ENCODE assay signal across 11 cellular contexts in the genomic region with DNA sequence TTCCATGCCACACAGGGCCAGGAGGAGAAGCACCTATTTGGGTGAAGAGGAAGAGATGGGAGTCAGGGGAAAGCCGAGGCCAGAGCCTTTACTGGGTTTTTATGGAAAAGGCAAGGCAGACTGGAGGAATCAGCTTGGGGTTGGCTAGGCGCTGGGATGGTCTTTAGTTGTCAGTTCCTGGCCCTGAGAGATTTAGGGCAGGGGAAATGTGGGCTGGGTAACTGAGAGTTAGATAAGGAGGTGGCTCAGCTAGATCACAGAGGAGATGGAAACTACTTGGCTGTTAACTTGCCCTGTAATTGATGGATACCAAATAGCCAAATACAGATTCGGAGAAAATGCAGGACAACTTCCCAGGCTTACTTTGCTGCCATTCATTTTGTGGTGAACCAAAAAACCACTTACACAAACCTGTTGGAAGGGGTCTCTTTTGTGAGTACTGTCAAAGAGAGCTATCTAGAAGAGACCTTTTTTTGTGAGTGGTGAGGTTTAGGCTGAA. TPM values are rescaled to one million over a fixed set of nuclear protein-coding genes. Genes with fewer than 3 reads are reported as not detected.
DNase-seq lines count a peak whose midpoint lies in the region; ATAC-seq, FAIRE-seq and TF ChIP-seq lines count a peak whose summit lies in the region.
"Had no signal": no experiment of that assay in that cellular context is flagged by ENCODE, and none has a peak within 500 bp of the region (broad histone marks: within the 10 kb centered on the region; RNA-seq: fewer than 3 reads in every experiment).

No MANE protein-coding gene starts in this region.

- peak overlapping the region; percentile 88 for H3K4me2 ChIP-seq in A549
- H3K4me2 ChIP-seq in DOHH2 (ENCODE audit: low read length): peak overlapping the region; percentile 78
- H3K4me2 ChIP-seq in mesenchymal stem cell (ENCODE audit: low read length, poor library complexity, severe bottlenecking): peak overlapping the region; percentile 3

- WGBS in A549 (ENCODE audit: missing lambda C conversion rate): 67% methylated on average over 3 of the region's 3 CpGs
- 61% methylated on average over 3 of the region's 3 CpGs for WGBS in mesenchymal stem cell

- H3K4me3 ChIP-seq in A549: peak overlapping the region; percentile 15; the same call in 1 of the 3 replicates
- peak overlapping the region; percentile 60; the same call in 1 of the 2 replicates for H3K4me3 ChIP-seq in DOHH2 (ENCODE audit: low read length)
- H3K4me3 ChIP-seq in mesenchymal stem cell (ENCODE audit: insufficient read depth in 1 of 2, low read depth in 1 of 2, low read length in 2 of 2): no peak overlapping the region

- TF ChIP-seq EP300 in A549 (IDR thresholded peaks at IDR 0.05): no peak

- H3K4me3 Mint-ChIP-seq in activated B cell treated with CpG ODN at 0.5 μM for 24 hours: peak overlapping the region; percentile 40

- H2BK5ac ChIP-seq in mesenchymal stem cell (ENCODE audit: low read depth, low read length, poor library complexity, severe bottlenecking): peak overlapping the region; percentile 58

- H2AK5ac ChIP-seq in mesenchymal stem cell (ENCODE audit: low read length, severe bottlenecking): peak overlapping the region; percentile 99

- no peak overlapping the region for H2BK12ac ChIP-seq in mesenchymal stem cell (ENCODE audit: low read length in 2 of 2)

- H4K91ac ChIP-seq in mesenchymal stem cell (ENCODE audit: low read length): no peak overlapping the region

- H3K18ac ChIP-seq in mesenchymal stem cell (ENCODE audit: low read depth in 1 of 2, low read length in 2 of 2): no peak overlapping the region

- H3K36me3 ChIP-seq in DOHH2 (ENCODE audit: control insufficient read depth, low read length): no peaks in the 10 kb centered on the region
- H3K36me3 ChIP-seq in mesenchymal stem cell (ENCODE audit: control insufficient read depth in 1 of 2, insufficient read depth in 2 of 2, low read depth in 1 of 2, low read length in 2 of 2): no peaks in the 10 kb centered on the region
- H3K36me3 ChIP-seq: brain microvascular endothelial cell had no signal

- no peak for TF ChIP-seq CTCF in A549 (IDR thresholded peaks at IDR 0.05)
- TF ChIP-seq CTCF in DOHH2 (IDR thresholded peaks at IDR 0.05; ENCODE audit: low read depth, low read length, poor library complexity, severe bottlenecking): no peak
- no peak for TF ChIP-seq CTCF in activated B cell treated with CpG ODN at 0.5 μM for 24 hours (IDR thresholded peaks at IDR 0.05)

- POLR2A ChIA-PET in A549 (lab: Yijun Ruan, JAX) (no interaction called here), activated B cell treated with CpG ODN at 0.5 μM for 24 hours (lab: Charles Lee) (interaction anchor here (0.9 to 1.6 kb wide), 3 partner anchors 10 to 54 kb away, joined by 3 read pairs; a partner anchor contains a TSS)

- peak overlapping the region in 1 of 2 experiments; percentile 3 for H3K14ac ChIP-seq in mesenchymal stem cell (ENCODE audit: low read length in 2 of 2)

- no peak for DNase-seq in A549 (ENCODE audit: low read depth in 1 of 2, low spot score in 1 of 2)
- no peak for DNase-seq in activated B cell treated with CpG ODN at 0.5 μM for 24 hours
- DNase-seq in mesenchymal stem cell: no peak
- DNase-seq in NCI-H2081 treated with DMSO at 0.1 percent for 48 hours (lab: John Stamatoyannopoulos, UW): no peak
- DNase-seq in NAMALWA (ENCODE audit: low spot score): no peak
- DNase-seq: brain microvascular endothelial cell, NCI-H1436 treated with DMSO at 0.1 percent for 48 hours, SW 1271 had no signal

- peaks cover 9% of the 10 kb centered on the region; the same call in 1 of the 2 replicates for H4K20me1 ChIP-seq in DOHH2 (ENCODE audit: control insufficient read depth, insufficient read depth, low read depth, low read length)

- no peak for TF ChIP-seq RAD21 in A549 (conservative IDR thresholded peaks at IDR 0.05 in 1 of 2, IDR thresholded peaks at IDR 0.05 in 1 of 2)

- H3K27me3 Mint-ChIP-seq in activated B cell treated with CpG ODN at 0.5 μM for 24 hours: no peaks in the 10 kb centered on the region

- CTCF ChIA-PET in A549 (lab: Yijun Ruan, JAX): no interaction called here
- CTCF ChIA-PET in activated B cell treated with CpG ODN at 0.5 μM for 24 hours (lab: Charles Lee): interaction anchor here (1.0 kb wide), 1 partner anchor 55 kb away, joined by 3 read pairs; no protein-coding TSS in a partner anchor

- H3K9me2 ChIP-seq in DOHH2 (replicated peaks; ENCODE audit: control insufficient read depth, low read length): no peaks in the 10 kb centered on the region

- H2AFZ ChIP-seq in mesenchymal stem cell (ENCODE audit: low read depth, low read length): no peak overlapping the region

- H3K9me3 Mint-ChIP-seq in activated B cell treated with CpG ODN at 0.5 μM for 24 hours: no peaks in the 10 kb centered on the region

- peaks cover 13% of the 10 kb centered on the region for H3K79me1 ChIP-seq in mesenchymal stem cell (replicated peaks; ENCODE audit: low read length, poor library complexity, severe bottlenecking)

- TF ChIP-seq POLR2A in A549 (IDR thresholded peaks at IDR 0.05; ENCODE audit: low read length): no peak

- ATAC-seq in A549 (peak in 1 of 2 experiments; percentile 23; a peak in 2 of 6 replicates), activated B cell treated with CpG ODN at 0.5 μM for 24 hours (ENCODE audit: low read depth) (no peak), GM19397 (IDR thresholded peaks at IDR 0.05; ENCODE audit: unreplicated experiment) (no peak), HG03196 (IDR thresholded peaks at IDR 0.05; ENCODE audit: unreplicated experiment) (no peak)

- no peak overlapping the region for H3K9ac ChIP-seq in mesenchymal stem cell (ENCODE audit: low read length)

- H3K4me1 ChIP-seq in A549 (peaks cover 75% of the 10 kb centered on the region), DOHH2 (ENCODE audit: control insufficient read depth, low read length) (peaks cover 88% of the 10 kb centered on the region), mesenchymal stem cell (ENCODE audit: control insufficient read depth, insufficient read depth, low read depth, low read length) (peaks cover 18% of the 10 kb centered on the region)

- no peak overlapping the region for H2BK120ac ChIP-seq in mesenchymal stem cell (ENCODE audit: low read depth, low read length)

- H3F3A ChIP-seq in DOHH2 (ENCODE audit: control insufficient read depth, insufficient read depth): peaks cover 2% of the 10 kb centered on the region; the same call in 1 of the 2 replicates

- intact Hi-C loops in activated B cell treated with CpG ODN at 0.5 μM for 24 hours (cut with micrococcal nuclease): loop anchor here (1.0 to 5.0 kb wide), 6 partner anchors 7 to 70 kb away; no protein-coding TSS in a partner anchor

- H3K9me3 ChIP-seq in A549 (no peaks in the 10 kb centered on the region), DOHH2 (ENCODE audit: control insufficient read depth, insufficient read depth, low read length) (no peaks in the 10 kb centered on the region), mesenchymal stem cell (ENCODE audit: control insufficient read depth, low read length) (no peaks in the 10 kb centered on the region)

- peaks cover 89% of the 10 kb centered on the region for H3K4me1 Mint-ChIP-seq in activated B cell treated with CpG ODN at 0.5 μM for 24 hours

- H2BK15ac ChIP-seq in mesenchymal stem cell (ENCODE audit: low read depth, poor library complexity, severe bottlenecking): no peak overlapping the region

- FAIRE-seq in A549 (lab: Jason Lieb, UNC): no peak

- peak overlapping the region in 1 of 2 experiments; percentile 15 for H3K4ac ChIP-seq in mesenchymal stem cell (ENCODE audit: low read depth in 1 of 2, low read length in 2 of 2)

- H3K27ac Mint-ChIP-seq in activated B cell treated with CpG ODN at 0.5 μM for 24 hours: peak overlapping the region; percentile 86

- no peaks in the 10 kb centered on the region for H3K27me3 ChIP-seq in DOHH2 (ENCODE audit: control insufficient read depth, low read length)
- H3K27me3 ChIP-seq in mesenchymal stem cell (ENCODE audit: control insufficient read depth in 1 of 2, insufficient read depth in 1 of 2, low read length in 2 of 2): no peaks in the 10 kb centered on the region
- H3K27me3 ChIP-seq: brain microvascular endothelial cell had no signal

- H3K79me2 ChIP-seq in DOHH2 (ENCODE audit: control insufficient read depth, low read length): peaks cover 96% of the 10 kb centered on the region

- no peak overlapping the region for H3K23ac ChIP-seq in mesenchymal stem cell (ENCODE audit: low read length in 2 of 2)

- H3K27ac ChIP-seq in A549: peak overlapping the region; percentile 83 to 96
- H3K27ac ChIP-seq in DOHH2 (ENCODE audit: low read depth, low read length): peak overlapping the region; percentile 60
- H3K27ac ChIP-seq in mesenchymal stem cell (ENCODE audit: low read length, poor library complexity, severe bottlenecking): peak overlapping the region; percentile 90
- H3K27ac ChIP-seq: brain microvascular endothelial cell had no signal

- H3K36me3 Mint-ChIP-seq in activated B cell treated with CpG ODN at 0.5 μM for 24 hours (ENCODE audit: low read depth): no peaks in the 10 kb centered on the region

- no peak overlapping the region for H4K8ac ChIP-seq in mesenchymal stem cell (ENCODE audit: low read length)

TF ChIP-seq in A549, 52 proteins besides CTCF, POLR2A, EP300 and RAD21 (continues in another document):
- TF ChIP-seq RCOR1 (IDR thresholded peaks at IDR 0.05; ENCODE audit: low read depth, low read length) (no peak), CBX8 (IDR thresholded peaks at IDR 0.05) (no peak), JUN (IDR thresholded peaks at IDR 0.05) (no peak), NFE2L2 (conservative IDR thresholded peaks at IDR 0.05; ENCODE audit: low read length) (no peak), FOXS1 (CRISPR knock-in tag; IDR thresholded peaks at IDR 0.05) (no peak), HOXB13 (CRISPR knock-in tag; IDR thresholded peaks at IDR 0.05; ENCODE audit: low read depth) (no peak), MYC (IDR thresholded peaks at IDR 0.05; ENCODE audit: borderline replicate concordance, low read length) (no peak), HEYL (CRISPR knock-in tag; IDR thresholded peaks at IDR 0.05) (no peak)
- TF ChIP-seq, protein P1, sequence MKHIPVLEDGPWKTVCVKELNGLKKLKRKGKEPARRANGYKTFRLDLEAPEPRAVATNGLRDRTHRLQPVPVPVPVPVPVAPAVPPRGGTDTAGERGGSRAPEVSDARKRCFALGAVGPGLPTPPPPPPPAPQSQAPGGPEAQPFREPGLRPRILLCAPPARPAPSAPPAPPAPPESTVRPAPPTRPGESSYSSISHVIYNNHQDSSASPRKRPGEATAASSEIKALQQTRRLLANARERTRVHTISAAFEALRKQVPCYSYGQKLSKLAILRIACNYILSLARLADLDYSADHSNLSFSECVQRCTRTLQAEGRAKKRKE (CRISPR knock-in tag; IDR thresholded peaks at IDR 0.05; ENCODE audit: low read depth): no peak

RNA-seq across cellular contexts. Expression of a gene that starts 54.0 kb away (rescaled TPM):
- polyA plus RNA-seq in A549 (2011; rRNA removed) (16.4 and 21.9 TPM in 2 replicates), A549 (2017; fragmentation: RNase III; extraction: RNeasy Plus Mini Kit Qiagen cat#74134 plus additional on column Dnase treatment) (7.4 to 8.5 TPM (median 8.2 TPM) in 3 replicates)
- 3.6 and 4.2 TPM in 2 replicates for polyA plus RNA-seq in A549 (2012; cell fraction: cytosol; rRNA removed)
- polyA plus RNA-seq in A549 (2012; cell fraction: nucleus; rRNA removed): 3.3 and 4.3 TPM in 2 replicates
- 18.7 and 19.8 TPM in 2 replicates for polyA minus RNA-seq in A549 (2011; rRNA and poly(A)+ RNA removed)
- total RNA-seq in activated B cell treated with CpG ODN at 0.5 μM for 24 hours: 44.0 and 46.3 TPM in 2 replicates
- 8.2 TPM for polyA plus RNA-seq in mesenchymal stem cell (2013, experiment 1 of 2)
- 7.9 TPM for polyA plus RNA-seq in mesenchymal stem cell (2013, experiment 2 of 2)

Comparison
In these comparisons a context has a peak if more than half of its experiments do, and no peak if none do; other contexts are left out.
1. H3K4me2 ChIP-seq: peak in every context shown above with its lines; median percentile 88 in A549; 78 in DOHH2; 3 in mesenchymal stem cell.
2. H3K4me3 ChIP-seq: peak in A549 (single experiment) and DOHH2 (single experiment); none in mesenchymal stem cell (0 of 2).
3. Peak in every context shown above with its lines, with median percentiles within 50 percentile points of each other: H3K27ac ChIP-seq.